ENCODE assay signal across 8 cellular contexts in the genomic region with DNA sequence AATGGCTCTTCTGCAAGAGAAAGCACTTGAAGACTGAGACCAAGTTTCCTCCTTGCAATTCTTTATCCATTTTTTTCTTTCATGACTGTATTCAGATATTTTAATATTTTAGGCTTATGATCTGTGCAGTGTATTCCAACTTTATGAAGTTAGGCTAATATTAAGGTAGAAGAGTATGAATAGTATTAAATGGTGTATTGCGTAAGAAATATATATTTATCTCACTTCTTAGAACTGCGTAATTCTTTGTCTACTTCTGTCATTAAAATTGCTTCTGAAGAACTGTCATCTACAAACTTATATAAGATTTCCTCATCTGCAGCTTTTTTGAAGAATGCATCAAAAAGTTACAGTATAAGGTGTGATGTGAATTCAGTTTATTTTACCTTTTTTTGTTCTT.
"Had no signal": no experiment of that assay in that cellular context is flagged by ENCODE, and none has a peak within 500 bp of the region (broad histone marks: within the 10 kb centered on the region; RNA-seq: fewer than 3 reads in every experiment).

No MANE protein-coding gene starts in this region.

- DNase-seq: GDM1, GF-D8 had no signal

- FAIRE-seq: G401.6, GM12878, GM12891, GM12892, GM18507, GM19239 had no signal

- ATAC-seq: GM12878 had no signal

- H3K4me3 ChIP-seq: GM12878 had no signal
